In genomic region chr15:40282870-40283614, GRCh38 we compare ENCODE assay signal across 8 cellular contexts. TPM values are rescaled to one million over a fixed set of nuclear protein-coding genes. Genes with fewer than 3 reads are reported as not detected.
A peak's percentile ranks its signal among the peaks of the same experiment; 100 is the strongest.
DNase-seq lines count a peak whose midpoint lies in the region; ATAC-seq, FAIRE-seq and TF ChIP-seq lines count a peak whose summit lies in the region.

Gene ANKRD63, minus strand, starts transcription at chr15:40283064. Its CDS starts 478 bp downstream, at chr15:40282586.

- H3K4me3 Mint-ChIP-seq in Calu3 (ENCODE audit: low read depth, unreplicated experiment), result peak within 1 kb of the TSS; percentile 57

- CTCF ChIA-PET in Calu3 (lab: Charles Lee), result interaction anchor here (0.8 to 1.0 kb wide), 3 partner anchors 14 to 83 kb away, joined by 3 to 14 read pairs (median 4); no protein-coding TSS in a partner anchor

- peak within 1 kb of the TSS; percentile 27 for H3K4me3 ChIP-seq in ovary

- WGBS in ovary, 3 donors, result 2 to 4% (median 2%) methylated on average over 52 to 76 of the region's 76 CpGs

- H3K27ac ChIP-seq in ovary, result no peak within 1 kb of the TSS

- FAIRE-seq in HTR-8/SVneo (lab: Jason Lieb, UNC) (peak; percentile 4), RCC 7860 (lab: Jason Lieb, UNC) (no peak), H54 (lab: Jason Lieb, UNC) (no peak)

- no peaks in the 10 kb centered on the region for H3K27me3 Mint-ChIP-seq in Calu3 (ENCODE audit: unreplicated experiment)

- no TSS peak for BruUV-seq in Calu3 (replicated peaks; lab: Mats Ljungman, UMichigan)

- no peaks in the 10 kb centered on the region for H3K9me3 ChIP-seq in ovary

- H3K4me1 Mint-ChIP-seq in Calu3 (ENCODE audit: low read depth, unreplicated experiment), result no peaks in the 10 kb centered on the region

- TF ChIP-seq POLR2A in ovary (IDR thresholded peaks at IDR 0.05) (no peak), H54 (IDR thresholded peaks at IDR 0.05; ENCODE audit: low read depth, low read length) (no peak)

- no peak for TF ChIP-seq EP300 in ovary (IDR thresholded peaks at IDR 0.05)

- intact Hi-C loops in Calu3 (cut with micrococcal nuclease; ENCODE audit: unreplicated experiment) (no loop called here), ovary (cut with DNase I) (loop anchor here in 3 of 4 donors (5.0 to 10.0 kb wide), 3 partner anchors 82 to 139 kb away; no protein-coding TSS in a partner anchor)

- no peak for TF ChIP-seq CTCF in Calu3 (IDR thresholded peaks at IDR 0.05; ENCODE audit: unreplicated experiment)
- no peak for TF ChIP-seq CTCF in ovary (IDR thresholded peaks at IDR 0.05)

- peaks cover 9% of the 10 kb centered on the region for H3K4me1 ChIP-seq in ovary (ENCODE audit: insufficient read depth)

- H3K27me3 ChIP-seq in ovary, result peaks cover 9% of the 10 kb centered on the region

- peaks cover 2% of the 10 kb centered on the region for H3K36me3 Mint-ChIP-seq in Calu3 (ENCODE audit: insufficient read depth, unreplicated experiment)

- no peak within 1 kb of the TSS for H3K27ac Mint-ChIP-seq in Calu3 (ENCODE audit: unreplicated experiment)

- H3K9me3 Mint-ChIP-seq in Calu3 (ENCODE audit: low read depth, unreplicated experiment), result no peaks in the 10 kb centered on the region

- DNase-seq in Calu3, result no peak
- DNase-seq in HTR-8/SVneo (ENCODE audit: insufficient read length, low spot score), result no peak
- peak; percentile 32 to 35 for DNase-seq in activated CD4-positive, alpha-beta T cell treated with anti-CD3 and anti-CD28 coated beads, Interleukin-2, amount 50 U/mL, for 4 hours
- DNase-seq in ovary, result no peak
- no peak for DNase-seq in RCC 7860 (ENCODE audit: low spot score)
- DNase-seq in H54 (ENCODE audit: insufficient read length, low spot score), result no peak

- ATAC-seq in esophagus mucosa, result peak; percentile 4
- ATAC-seq in HG02938 (IDR thresholded peaks at IDR 0.05; ENCODE audit: unreplicated experiment), result no peak

- H3K36me3 ChIP-seq in ovary, result no peaks in the 10 kb centered on the region

RNA-seq across cellular contexts. Expression of gene ANKRD63, which starts in this region (rescaled TPM):
- total RNA-seq in Calu3 (2022) (0.56 TPM in 1 of 2 replicates, not detected in the other), esophagus mucosa (not detected), ovary (under 1 TPM in 1 of 7 donors, not detected in 6; 0.27 TPM)
- polyA plus RNA-seq in ovary, result not detected

Comparison
In these comparisons a context has a peak if more than half of its experiments do, and no peak if none do; other contexts are left out.
1. Peak in ATAC-seq in esophagus mucosa; RNA of the gene not detected or under 1 TPM.
2. DNase-seq: peak in activated CD4-positive, alpha-beta T cell treated with anti-CD3 and anti-CD28 coated beads, Interleukin-2, amount 50 U/mL, for 4 hours (2 of 2); none in Calu3 (single experiment), HTR-8/SVneo (single experiment), ovary (0 of 5), RCC 7860 (single experiment) and H54 (single experiment).